Comparison of ENCODE assay signal across 3 cellular contexts in genomic region chr9:15699876-15700559, GRCh38.
DNase-seq lines count a peak whose midpoint lies in the region; ATAC-seq and TF ChIP-seq lines count a peak whose summit lies in the region.
"Not testable (repeated sequence)": the region's sequence is repeated elsewhere in the genome, so short reads cannot be mapped to it uniquely, and the experiment has no call there.

No MANE protein-coding gene starts in this region.

- peak; percentile 72 for DNase-seq in chondrocyte (ENCODE audit: low spot score)
- peak; percentile 48 for DNase-seq in Right ventricle myocardium inferior (ENCODE audit: missing footprints)
- peak; percentile 48 for DNase-seq in upper lobe of right lung

- not testable (repeated sequence) for H3K4me1 ChIP-seq in upper lobe of right lung

- intact Hi-C loops in Right ventricle myocardium inferior (cut with DNase I); upper lobe of right lung (cut with DNase I): not testable (repeated sequence)

- H3K27me3 ChIP-seq in upper lobe of right lung: not testable (repeated sequence)

- not testable (repeated sequence) for H3K27me3 Mint-ChIP-seq in chondrocyte (ENCODE audit: low read depth)

- H3K27ac Mint-ChIP-seq in chondrocyte (ENCODE audit: unreplicated experiment): not testable (repeated sequence)

- H3K36me3 Mint-ChIP-seq in chondrocyte (ENCODE audit: low read depth): not testable (repeated sequence)

- H3K36me3 ChIP-seq in upper lobe of right lung: not testable (repeated sequence)

- ATAC-seq in Right ventricle myocardium inferior, upper lobe of right lung: not testable (repeated sequence)

- H3K4me3 ChIP-seq in upper lobe of right lung: not testable (repeated sequence)

- H3K27ac ChIP-seq in upper lobe of right lung: not testable (repeated sequence)

- TF ChIP-seq CTCF in chondrocyte (IDR thresholded peaks at IDR 0.05); upper lobe of right lung (IDR thresholded peaks at IDR 0.05): not testable (repeated sequence)

- not testable (repeated sequence) for H3K9me3 Mint-ChIP-seq in chondrocyte (ENCODE audit: low read depth)

- not testable (repeated sequence) for H3K4me3 Mint-ChIP-seq in chondrocyte (ENCODE audit: unreplicated experiment)

- peaks cover 14% of the 10 kb centered on the region for H3K4me1 Mint-ChIP-seq in chondrocyte (ENCODE audit: low read depth)

- H3K9me3 ChIP-seq in upper lobe of right lung: not testable (repeated sequence)
